Comparison of ENCODE assay signal across 1 cellular context in the genomic region with DNA sequence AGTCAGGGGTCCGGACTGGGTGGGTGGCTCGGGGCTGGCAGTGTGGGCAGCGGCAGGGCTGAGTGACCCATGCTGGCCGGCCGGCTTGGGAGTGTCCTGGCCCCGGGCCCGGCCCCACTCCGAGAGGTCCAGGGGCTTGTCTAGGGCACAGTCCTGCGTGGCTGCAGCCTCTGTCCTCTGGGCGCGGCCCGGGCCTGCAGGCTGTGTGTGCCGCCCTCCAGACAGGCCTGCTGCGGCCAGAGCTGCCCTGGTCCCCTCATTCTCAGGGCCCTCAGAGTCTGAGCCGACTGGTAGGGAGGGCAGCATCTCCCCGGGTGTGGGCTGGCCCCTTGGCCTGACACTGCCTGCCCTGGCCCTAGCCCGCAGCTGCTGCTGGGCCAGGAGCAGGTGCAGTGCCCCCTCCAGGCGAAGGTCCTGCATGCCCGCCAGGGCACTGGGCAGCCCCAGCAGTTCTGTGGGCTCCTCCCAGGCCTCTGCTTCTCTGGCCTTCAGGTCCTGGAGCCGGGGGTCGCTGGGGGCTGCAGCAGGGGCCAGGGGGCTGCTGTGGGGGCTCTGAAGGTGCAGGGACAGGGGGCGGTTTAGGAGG.
TF ChIP-seq lines count a peak whose summit lies in the region.

No MANE protein-coding gene starts in this region.

TF ChIP-seq in HepG2, 621 proteins besides CTCF, POLR2A, EP300 and RAD21 (continued from another document and continues in another):
- TF ChIP-seq, protein P1, sequence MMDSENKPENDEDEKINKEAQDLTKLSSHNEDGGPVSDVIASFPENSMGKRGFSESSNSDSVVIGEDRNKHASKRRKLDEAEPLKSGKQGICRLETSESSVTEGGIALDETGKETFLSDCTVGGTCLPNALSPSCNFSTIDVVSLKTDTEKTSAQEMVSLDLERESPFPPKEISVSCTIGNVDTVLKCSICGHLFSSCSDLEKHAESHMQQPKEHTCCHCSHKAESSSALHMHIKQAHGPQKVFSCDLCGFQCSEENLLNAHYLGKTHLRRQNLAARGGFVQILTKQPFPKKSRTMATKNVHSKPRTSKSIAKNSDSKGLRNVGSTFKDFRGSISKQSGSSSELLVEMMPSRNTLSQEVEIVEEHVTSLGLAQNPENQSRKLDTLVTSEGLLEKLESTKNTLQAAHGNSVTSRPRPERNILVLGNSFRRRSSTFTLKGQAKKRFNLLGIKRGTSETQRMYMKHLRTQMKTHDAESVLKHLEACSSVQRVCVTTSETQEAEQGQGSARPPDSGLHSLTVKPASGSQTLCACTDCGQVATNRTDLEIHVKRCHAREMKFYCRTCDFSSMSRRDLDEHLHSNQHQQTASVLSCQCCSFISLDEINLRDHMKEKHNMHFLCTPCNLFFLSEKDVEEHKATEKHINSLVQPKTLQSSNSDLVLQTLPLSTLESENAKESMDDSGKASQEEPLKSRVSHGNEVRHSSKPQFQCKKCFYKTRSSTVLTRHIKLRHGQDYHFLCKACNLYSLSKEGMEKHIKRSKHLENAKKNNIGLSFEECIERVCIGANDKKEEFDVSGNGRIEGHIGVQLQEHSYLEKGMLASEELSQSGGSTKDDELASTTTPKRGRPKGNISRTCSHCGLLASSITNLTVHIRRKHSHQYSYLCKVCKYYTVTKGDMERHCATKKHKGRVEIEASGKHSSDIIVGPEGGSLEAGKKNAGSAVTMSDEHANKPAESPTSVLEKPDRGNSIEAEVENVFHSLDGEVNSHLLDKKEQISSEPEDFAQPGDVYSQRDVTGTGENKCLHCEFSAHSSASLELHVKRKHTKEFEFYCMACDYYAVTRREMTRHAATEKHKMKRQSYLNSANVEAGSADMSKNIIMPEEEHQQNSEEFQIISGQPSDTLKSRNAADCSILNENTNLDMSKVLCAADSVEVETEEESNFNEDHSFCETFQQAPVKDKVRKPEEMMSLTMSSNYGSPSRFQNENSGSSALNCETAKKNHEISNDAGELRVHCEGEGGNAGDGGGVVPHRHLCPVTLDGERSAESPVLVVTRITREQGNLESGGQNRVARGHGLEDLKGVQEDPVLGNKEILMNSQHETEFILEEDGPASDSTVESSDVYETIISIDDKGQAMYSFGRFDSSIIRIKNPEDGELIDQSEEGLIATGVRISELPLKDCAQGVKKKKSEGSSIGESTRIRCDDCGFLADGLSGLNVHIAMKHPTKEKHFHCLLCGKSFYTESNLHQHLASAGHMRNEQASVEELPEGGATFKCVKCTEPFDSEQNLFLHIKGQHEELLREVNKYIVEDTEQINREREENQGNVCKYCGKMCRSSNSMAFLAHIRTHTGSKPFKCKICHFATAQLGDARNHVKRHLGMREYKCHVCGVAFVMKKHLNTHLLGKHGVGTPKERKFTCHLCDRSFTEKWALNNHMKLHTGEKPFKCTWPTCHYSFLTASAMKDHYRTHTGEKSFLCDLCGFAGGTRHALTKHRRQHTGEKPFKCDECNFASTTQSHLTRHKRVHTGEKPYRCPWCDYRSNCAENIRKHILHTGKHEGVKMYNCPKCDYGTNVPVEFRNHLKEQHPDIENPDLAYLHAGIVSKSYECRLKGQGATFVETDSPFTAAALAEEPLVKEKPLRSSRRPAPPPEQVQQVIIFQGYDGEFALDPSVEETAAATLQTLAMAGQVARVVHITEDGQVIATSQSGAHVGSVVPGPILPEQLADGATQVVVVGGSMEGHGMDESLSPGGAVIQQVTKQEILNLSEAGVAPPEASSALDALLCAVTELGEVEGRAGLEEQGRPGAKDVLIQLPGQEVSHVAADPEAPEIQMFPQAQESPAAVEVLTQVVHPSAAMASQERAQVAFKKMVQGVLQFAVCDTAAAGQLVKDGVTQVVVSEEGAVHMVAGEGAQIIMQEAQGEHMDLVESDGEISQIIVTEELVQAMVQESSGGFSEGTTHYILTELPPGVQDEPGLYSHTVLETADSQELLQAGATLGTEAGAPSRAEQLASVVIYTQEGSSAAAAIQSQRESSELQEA (CRISPR knock-in tag; IDR thresholded peaks at IDR 0.05; ENCODE audit: not compliant biosample characterization) = no peak
- no peak for TF ChIP-seq ELF1 (CRISPR knock-in tag; IDR thresholded peaks at IDR 0.05)
- TF ChIP-seq NAIF1 (CRISPR knock-in tag; IDR thresholded peaks at IDR 0.05; ENCODE audit: borderline replicate concordance) = no peak
- TF ChIP-seq ZNF792 (CRISPR knock-in tag; IDR thresholded peaks at IDR 0.05) = no peak
- TF ChIP-seq RFX1 (IDR thresholded peaks at IDR 0.05) = no peak
- TF ChIP-seq ZNF768 (CRISPR knock-in tag; IDR thresholded peaks at IDR 0.05) = 0 out of 2 replicates have a peak, but pooled peaks have one; percentile 11
- TF ChIP-seq FLYWCH1 (CRISPR knock-in tag; IDR thresholded peaks at IDR 0.05) = no peak
- no peak for TF ChIP-seq ESRRA (CRISPR knock-in tag; IDR thresholded peaks at IDR 0.05; ENCODE audit: low read depth)
- TF ChIP-seq EED (CRISPR knock-in tag; IDR thresholded peaks at IDR 0.05) = 0 out of 2 replicates have a peak, but pooled peaks have one; percentile 59
- TF ChIP-seq KDM4B (CRISPR knock-in tag; IDR thresholded peaks at IDR 0.05) = no peak
- TF ChIP-seq, protein P2, sequence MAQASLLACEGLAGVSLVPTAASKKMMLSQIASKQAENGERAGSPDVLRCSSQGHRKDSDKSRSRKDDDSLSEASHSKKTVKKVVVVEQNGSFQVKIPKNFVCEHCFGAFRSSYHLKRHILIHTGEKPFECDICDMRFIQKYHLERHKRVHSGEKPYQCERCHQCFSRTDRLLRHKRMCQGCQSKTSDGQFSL (CRISPR knock-in tag; IDR thresholded peaks at IDR 0.05) = no peak
- TF ChIP-seq MAZ (IDR thresholded peaks at IDR 0.05; ENCODE audit: borderline replicate concordance, low read depth, low read length) = no peak
- TF ChIP-seq MAZ (CRISPR knock-in tag; IDR thresholded peaks at IDR 0.05; ENCODE audit: low read depth) = 0 out of 2 replicates have a peak, but pooled peaks have one; percentile 27
- no peak for TF ChIP-seq ZSCAN21 (CRISPR knock-in tag; IDR thresholded peaks at IDR 0.05; ENCODE audit: borderline replicate concordance)
- no peak for TF ChIP-seq ZNF382 (CRISPR knock-in tag; IDR thresholded peaks at IDR 0.05; ENCODE audit: borderline replicate concordance)
- no peak for TF ChIP-seq RARA (CRISPR knock-in tag; IDR thresholded peaks at IDR 0.05)
- TF ChIP-seq KAT8 (CRISPR knock-in tag; IDR thresholded peaks at IDR 0.05) = no peak
- no peak for TF ChIP-seq HMG20A (CRISPR knock-in tag; IDR thresholded peaks at IDR 0.05; ENCODE audit: borderline replicate concordance)
- TF ChIP-seq DNMT3B (CRISPR knock-in tag; conservative IDR thresholded peaks at IDR 0.05) = no peak
- TF ChIP-seq NKX3-1 (CRISPR knock-in tag; IDR thresholded peaks at IDR 0.05) = no peak
- no peak for TF ChIP-seq HCFC1 (IDR thresholded peaks at IDR 0.05; ENCODE audit: low read depth, low read length)
- TF ChIP-seq NR2F1 (CRISPR knock-in tag; IDR thresholded peaks at IDR 0.05) = no peak
- no peak for TF ChIP-seq NR2C2 (CRISPR knock-in tag; IDR thresholded peaks at IDR 0.05; ENCODE audit: borderline replicate concordance)
- TF ChIP-seq ZNF274 (CRISPR knock-in tag; IDR thresholded peaks at IDR 0.05) = no peak
- no peak for TF ChIP-seq SAFB2 (CRISPR knock-in tag; IDR thresholded peaks at IDR 0.05; ENCODE audit: borderline replicate concordance, low read depth)
- no peak for TF ChIP-seq KDM5A (IDR thresholded peaks at IDR 0.05; ENCODE audit: borderline replicate concordance, low read length)
- no peak for TF ChIP-seq FOXC1 (CRISPR knock-in tag; IDR thresholded peaks at IDR 0.05; ENCODE audit: borderline replicate concordance)
- no peak for TF ChIP-seq CHD4 (IDR thresholded peaks at IDR 0.05; ENCODE audit: borderline replicate concordance, low read length)
- no peak for TF ChIP-seq PHF5A (CRISPR knock-in tag; IDR thresholded peaks at IDR 0.05; ENCODE audit: low read depth, unreplicated experiment)
- TF ChIP-seq, protein P3, sequence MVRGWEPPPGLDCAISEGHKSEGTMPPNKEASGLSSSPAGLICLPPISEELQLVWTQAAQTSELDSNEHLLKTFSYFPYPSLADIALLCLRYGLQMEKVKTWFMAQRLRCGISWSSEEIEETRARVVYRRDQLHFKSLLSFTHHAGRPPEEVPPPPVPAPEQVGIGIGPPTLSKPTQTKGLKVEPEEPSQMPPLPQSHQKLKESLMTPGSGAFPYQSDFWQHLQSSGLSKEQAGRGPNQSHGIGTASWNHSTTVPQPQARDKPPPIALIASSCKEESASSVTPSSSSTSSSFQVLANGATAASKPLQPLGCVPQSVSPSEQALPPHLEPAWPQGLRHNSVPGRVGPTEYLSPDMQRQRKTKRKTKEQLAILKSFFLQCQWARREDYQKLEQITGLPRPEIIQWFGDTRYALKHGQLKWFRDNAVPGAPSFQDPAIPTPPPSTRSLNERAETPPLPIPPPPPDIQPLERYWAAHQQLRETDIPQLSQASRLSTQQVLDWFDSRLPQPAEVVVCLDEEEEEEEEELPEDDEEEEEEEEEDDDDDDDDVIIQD (CRISPR knock-in tag; IDR thresholded peaks at IDR 0.05; ENCODE audit: low read depth) = no peak
- no peak for TF ChIP-seq ZFP82 (CRISPR knock-in tag; IDR thresholded peaks at IDR 0.05; ENCODE audit: borderline replicate concordance)
- TF ChIP-seq CBFB (CRISPR knock-in tag; IDR thresholded peaks at IDR 0.05) = no peak
- TF ChIP-seq, protein P4, sequence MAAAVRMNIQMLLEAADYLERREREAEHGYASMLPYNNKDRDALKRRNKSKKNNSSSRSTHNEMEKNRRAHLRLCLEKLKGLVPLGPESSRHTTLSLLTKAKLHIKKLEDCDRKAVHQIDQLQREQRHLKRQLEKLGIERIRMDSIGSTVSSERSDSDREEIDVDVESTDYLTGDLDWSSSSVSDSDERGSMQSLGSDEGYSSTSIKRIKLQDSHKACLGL (CRISPR knock-in tag; IDR thresholded peaks at IDR 0.05) = peak; percentile 40; the same call in 1 of the 2 replicates
- 0 out of 2 replicates have a peak, but pooled peaks have one; percentile 10 for TF ChIP-seq RXRA (CRISPR knock-in tag; IDR thresholded peaks at IDR 0.05)
- TF ChIP-seq ZBTB7B (CRISPR knock-in tag; IDR thresholded peaks at IDR 0.05) = no peak
- no peak for TF ChIP-seq HDAC6 (IDR thresholded peaks at IDR 0.05; ENCODE audit: low read depth, low read length)
- TF ChIP-seq, protein P5, sequence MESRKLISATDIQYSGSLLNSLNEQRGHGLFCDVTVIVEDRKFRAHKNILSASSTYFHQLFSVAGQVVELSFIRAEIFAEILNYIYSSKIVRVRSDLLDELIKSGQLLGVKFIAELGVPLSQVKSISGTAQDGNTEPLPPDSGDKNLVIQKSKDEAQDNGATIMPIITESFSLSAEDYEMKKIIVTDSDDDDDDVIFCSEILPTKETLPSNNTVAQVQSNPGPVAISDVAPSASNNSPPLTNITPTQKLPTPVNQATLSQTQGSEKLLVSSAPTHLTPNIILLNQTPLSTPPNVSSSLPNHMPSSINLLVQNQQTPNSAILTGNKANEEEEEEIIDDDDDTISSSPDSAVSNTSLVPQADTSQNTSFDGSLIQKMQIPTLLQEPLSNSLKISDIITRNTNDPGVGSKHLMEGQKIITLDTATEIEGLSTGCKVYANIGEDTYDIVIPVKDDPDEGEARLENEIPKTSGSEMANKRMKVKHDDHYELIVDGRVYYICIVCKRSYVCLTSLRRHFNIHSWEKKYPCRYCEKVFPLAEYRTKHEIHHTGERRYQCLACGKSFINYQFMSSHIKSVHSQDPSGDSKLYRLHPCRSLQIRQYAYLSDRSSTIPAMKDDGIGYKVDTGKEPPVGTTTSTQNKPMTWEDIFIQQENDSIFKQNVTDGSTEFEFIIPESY (CRISPR knock-in tag; IDR thresholded peaks at IDR 0.05) = peak; percentile 59; the same call in 1 of the 2 replicates
- no peak for TF ChIP-seq ZSCAN20 (CRISPR knock-in tag; IDR thresholded peaks at IDR 0.05; ENCODE audit: borderline replicate concordance)
- no peak for TF ChIP-seq ZBTB1 (CRISPR knock-in tag; IDR thresholded peaks at IDR 0.05; ENCODE audit: borderline replicate concordance)
- TF ChIP-seq ZNF619 (CRISPR knock-in tag; IDR thresholded peaks at IDR 0.05) = no peak
- TF ChIP-seq ZKSCAN8 (CRISPR knock-in tag; IDR thresholded peaks at IDR 0.05; ENCODE audit: borderline replicate concordance) = no peak
- TF ChIP-seq, protein P6, sequence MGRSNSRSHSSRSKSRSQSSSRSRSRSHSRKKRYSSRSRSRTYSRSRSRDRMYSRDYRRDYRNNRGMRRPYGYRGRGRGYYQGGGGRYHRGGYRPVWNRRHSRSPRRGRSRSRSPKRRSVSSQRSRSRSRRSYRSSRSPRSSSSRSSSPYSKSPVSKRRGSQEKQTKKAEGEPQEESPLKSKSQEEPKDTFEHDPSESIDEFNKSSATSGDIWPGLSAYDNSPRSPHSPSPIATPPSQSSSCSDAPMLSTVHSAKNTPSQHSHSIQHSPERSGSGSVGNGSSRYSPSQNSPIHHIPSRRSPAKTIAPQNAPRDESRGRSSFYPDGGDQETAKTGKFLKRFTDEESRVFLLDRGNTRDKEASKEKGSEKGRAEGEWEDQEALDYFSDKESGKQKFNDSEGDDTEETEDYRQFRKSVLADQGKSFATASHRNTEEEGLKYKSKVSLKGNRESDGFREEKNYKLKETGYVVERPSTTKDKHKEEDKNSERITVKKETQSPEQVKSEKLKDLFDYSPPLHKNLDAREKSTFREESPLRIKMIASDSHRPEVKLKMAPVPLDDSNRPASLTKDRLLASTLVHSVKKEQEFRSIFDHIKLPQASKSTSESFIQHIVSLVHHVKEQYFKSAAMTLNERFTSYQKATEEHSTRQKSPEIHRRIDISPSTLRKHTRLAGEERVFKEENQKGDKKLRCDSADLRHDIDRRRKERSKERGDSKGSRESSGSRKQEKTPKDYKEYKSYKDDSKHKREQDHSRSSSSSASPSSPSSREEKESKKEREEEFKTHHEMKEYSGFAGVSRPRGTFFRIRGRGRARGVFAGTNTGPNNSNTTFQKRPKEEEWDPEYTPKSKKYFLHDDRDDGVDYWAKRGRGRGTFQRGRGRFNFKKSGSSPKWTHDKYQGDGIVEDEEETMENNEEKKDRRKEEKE (IDR thresholded peaks at IDR 0.05) = no peak
- TF ChIP-seq, protein P7, sequence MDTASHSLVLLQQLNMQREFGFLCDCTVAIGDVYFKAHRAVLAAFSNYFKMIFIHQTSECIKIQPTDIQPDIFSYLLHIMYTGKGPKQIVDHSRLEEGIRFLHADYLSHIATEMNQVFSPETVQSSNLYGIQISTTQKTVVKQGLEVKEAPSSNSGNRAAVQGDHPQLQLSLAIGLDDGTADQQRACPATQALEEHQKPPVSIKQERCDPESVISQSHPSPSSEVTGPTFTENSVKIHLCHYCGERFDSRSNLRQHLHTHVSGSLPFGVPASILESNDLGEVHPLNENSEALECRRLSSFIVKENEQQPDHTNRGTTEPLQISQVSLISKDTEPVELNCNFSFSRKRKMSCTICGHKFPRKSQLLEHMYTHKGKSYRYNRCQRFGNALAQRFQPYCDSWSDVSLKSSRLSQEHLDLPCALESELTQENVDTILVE (CRISPR knock-in tag; IDR thresholded peaks at IDR 0.05) = no peak
- TF ChIP-seq KDM2A (CRISPR knock-in tag; IDR thresholded peaks at IDR 0.05; ENCODE audit: borderline replicate concordance, low read depth) = peak; percentile 50; the same call in 1 of the 2 replicates
- TF ChIP-seq ZNF644 (CRISPR knock-in tag; IDR thresholded peaks at IDR 0.05; ENCODE audit: low read depth) = no peak
- no peak for TF ChIP-seq MAFK (conservative IDR thresholded peaks at IDR 0.05 in 1 of 2, IDR thresholded peaks at IDR 0.05 in 1 of 2; ENCODE audit: low read length in 2 of 2)
